Comparison of ENCODE assay signal across 9 cellular contexts in genomic region chr16:10939649-10940206, GRCh38. TPM values are rescaled to one million over a fixed set of nuclear protein-coding genes. Genes with fewer than 3 reads are reported as not detected.
DNase-seq lines count a peak whose midpoint lies in the region; ATAC-seq and TF ChIP-seq lines count a peak whose summit lies in the region.
"Had no signal": no experiment of that assay in that cellular context is flagged by ENCODE, and none has a peak within 500 bp of the region (broad histone marks: within the 10 kb centered on the region; RNA-seq: fewer than 3 reads in every experiment).

No MANE protein-coding gene starts in this region.

- ATAC-seq in SK-N-SH treated with all-trans-retinoic acid at 6 μM for 48 hours (no peak), GM18868 (IDR thresholded peaks at IDR 0.05; ENCODE audit: unreplicated experiment) (no peak)

- WGBS in SK-N-SH (ENCODE audit: low lambda C conversion rate) = 93% methylated on average over 7 of the region's 7 CpGs
- WGBS in smooth muscle cell (ENCODE audit: low lambda C conversion rate) = 96% methylated on average over 7 of the region's 7 CpGs

- H3K79me2 ChIP-seq in SK-N-SH (ENCODE audit: insufficient read depth) (peaks cover 73% of the 10 kb centered on the region), smooth muscle cell (ENCODE audit: low read depth) (peaks cover 61% of the 10 kb centered on the region)

- H3K27me3 ChIP-seq in SK-N-SH (ENCODE audit: insufficient read depth) (no peaks in the 10 kb centered on the region), smooth muscle cell (ENCODE audit: low read depth) (no peaks in the 10 kb centered on the region)

- H3K4me1 ChIP-seq in SK-N-SH (ENCODE audit: control insufficient read depth in 1 of 2, insufficient read depth in 2 of 2, low read depth in 1 of 2, low read length in 1 of 2) (peaks cover 15 to 67% of the 10 kb centered on the region in 2 experiments), smooth muscle cell (ENCODE audit: low read depth) (peaks cover 15% of the 10 kb centered on the region)

- H3K4me2 ChIP-seq in SK-N-SH (peak overlapping the region; percentile 99), smooth muscle cell (peak overlapping the region; percentile 89)

- no peaks in the 10 kb centered on the region for H3K9me2 ChIP-seq in SK-N-SH

- CTCF ChIA-PET in SK-N-SH (lab: Yijun Ruan, JAX) = interaction anchor here (1.4 kb wide), 1 partner anchor 11 kb away, joined by 4 read pairs; no protein-coding TSS in a partner anchor
- CTCF ChIA-PET in activated CD4-positive, alpha-beta memory T cell treated with anti-CD3 and anti-CD28 coated beads, Interleukin-2, amount 10 ng/mL, durations not matched to agents 7 days and 5 days (lab: Charles Lee) = interaction anchor here (0.9 to 1.9 kb wide), 2 partner anchors 21 to 61 kb away, joined by 4 to 5 read pairs; no protein-coding TSS in a partner anchor

- TF ChIP-seq RAD21 in SK-N-SH (IDR thresholded peaks at IDR 0.05; ENCODE audit: low read length) = no peak

- H3K27ac ChIP-seq in SK-N-SH (ENCODE audit: low read depth in 2 of 2, low read length in 1 of 2) (no peak overlapping the region), smooth muscle cell (ENCODE audit: low read depth) (no peak overlapping the region)
- H3K27ac ChIP-seq: 22Rv1 had no signal

- peaks cover 30% of the 10 kb centered on the region for H3K36me3 Mint-ChIP-seq in activated CD4-positive, alpha-beta memory T cell treated with anti-CD3 and anti-CD28 coated beads, Interleukin-2, amount 10 ng/mL, durations not matched to agents 7 days and 5 days (ENCODE audit: low read depth)

- H3K36me3 ChIP-seq in SK-N-SH (replicated peaks in 1 of 2; ENCODE audit: control insufficient read depth in 1 of 2, insufficient read depth in 2 of 2, low read length in 1 of 2) (peaks cover 3 to 22% of the 10 kb centered on the region in 2 experiments), smooth muscle cell (ENCODE audit: low read depth) (no peaks in the 10 kb centered on the region)

- H3K27me3 Mint-ChIP-seq in activated CD4-positive, alpha-beta memory T cell treated with anti-CD3 and anti-CD28 coated beads, Interleukin-2, amount 10 ng/mL, durations not matched to agents 7 days and 5 days = no peaks in the 10 kb centered on the region

- peak overlapping the region; percentile 42 for H3K27ac Mint-ChIP-seq in activated CD4-positive, alpha-beta memory T cell treated with anti-CD3 and anti-CD28 coated beads, Interleukin-2, amount 10 ng/mL, durations not matched to agents 7 days and 5 days

- H3K4me3 Mint-ChIP-seq in activated CD4-positive, alpha-beta memory T cell treated with anti-CD3 and anti-CD28 coated beads, Interleukin-2, amount 10 ng/mL, durations not matched to agents 7 days and 5 days = peak overlapping the region; percentile 86

- DNase-seq in SK-N-SH (no peak), foreskin fibroblast (no peak), smooth muscle cell (lab: John Stamatoyannopoulos, UW; ENCODE audit: unreplicated experiment) (no peak), GM03348 (ENCODE audit: low spot score) (no peak), head of caudate nucleus (no peak)
- DNase-seq in activated CD4-positive, alpha-beta memory T cell treated with anti-CD3 and anti-CD28 coated beads, Interleukin-2, amount 10 ng/mL, durations not matched to agents 7 days and 5 days = no peak

- H3K9ac ChIP-seq in SK-N-SH (no peak overlapping the region), smooth muscle cell (ENCODE audit: low read depth) (no peak overlapping the region)

- intact Hi-C loops in head of caudate nucleus (cut with DNase I) = loop anchor here (5.0 kb wide), 1 partner anchor 978 kb away; the partner anchor contains the start of gene GSPT1

- H2AFZ ChIP-seq in SK-N-SH (ENCODE audit: low read depth) = no peak overlapping the region
- no peak overlapping the region for H2AFZ ChIP-seq in smooth muscle cell (ENCODE audit: low read depth)

- peaks cover 83% of the 10 kb centered on the region for H3K4me1 Mint-ChIP-seq in activated CD4-positive, alpha-beta memory T cell treated with anti-CD3 and anti-CD28 coated beads, Interleukin-2, amount 10 ng/mL, durations not matched to agents 7 days and 5 days

- H3K4me3 ChIP-seq in SK-N-SH (ENCODE audit: low read depth in 2 of 2, low read length in 1 of 2) (peak overlapping the region; percentile 70 to 78; a peak in 3 of 4 replicates), foreskin fibroblast (ENCODE audit: low read depth in 1 of 2, low read length in 2 of 2) (peak overlapping the region; percentile 74 to 88), smooth muscle cell (peak overlapping the region; percentile 85)

- H3F3A ChIP-seq in SK-N-SH (replicated peaks; ENCODE audit: insufficient read depth) = no peaks in the 10 kb centered on the region
- peaks cover 8% of the 10 kb centered on the region for H3F3A ChIP-seq in smooth muscle cell (ENCODE audit: low read depth)

- no peak for TF ChIP-seq CTCF in SK-N-SH (IDR thresholded peaks at IDR 0.05)
- no peak for TF ChIP-seq CTCF in foreskin fibroblast (IDR thresholded peaks at IDR 0.05; ENCODE audit: low read depth, low read length)
- no peak for TF ChIP-seq CTCF in smooth muscle cell (IDR thresholded peaks at IDR 0.05; ENCODE audit: borderline replicate concordance, insufficient read depth, poor library complexity, severe bottlenecking)

- no peaks in the 10 kb centered on the region for H3K9me3 ChIP-seq in SK-N-SH
- no peaks in the 10 kb centered on the region for H3K9me3 ChIP-seq in smooth muscle cell (replicated peaks; ENCODE audit: low read depth)

- no peak for TF ChIP-seq EP300 in SK-N-SH (IDR thresholded peaks at IDR 0.05; ENCODE audit: borderline replicate concordance in 1 of 2, low read depth in 1 of 2, low read length in 1 of 2)

- H4K20me1 ChIP-seq in SK-N-SH (ENCODE audit: insufficient read depth) = peaks cover 63% of the 10 kb centered on the region
- peaks cover 68% of the 10 kb centered on the region for H4K20me1 ChIP-seq in smooth muscle cell (ENCODE audit: low read depth)

- POLR2A ChIA-PET in SK-N-SH (lab: Yijun Ruan, JAX) = no interaction called here
- POLR2A ChIA-PET in activated CD4-positive, alpha-beta memory T cell treated with anti-CD3 and anti-CD28 coated beads, Interleukin-2, amount 10 ng/mL, durations not matched to agents 7 days and 5 days (lab: Charles Lee) = interaction anchor here (0.9 to 3.3 kb wide), 7 partner anchors 7 to 196 kb away, joined by 3 to 16 read pairs (median 6); partner anchors contain the start of genes CIITA and NUBP1

- H3K9me3 Mint-ChIP-seq in activated CD4-positive, alpha-beta memory T cell treated with anti-CD3 and anti-CD28 coated beads, Interleukin-2, amount 10 ng/mL, durations not matched to agents 7 days and 5 days = no peaks in the 10 kb centered on the region

TF ChIP-seq in SK-N-SH, 30 proteins besides CTCF, POLR2A, EP300 and RAD21 (continues in another document):
- TF ChIP-seq ELF1 (IDR thresholded peaks at IDR 0.05) (no peak), GATA2 (CRISPR knock-in tag; IDR thresholded peaks at IDR 0.05) (no peak), EZH2phosphoT487 (IDR thresholded peaks at IDR 0.05; ENCODE audit: borderline replicate concordance, low read depth) (no peak), MXI1 (IDR thresholded peaks at IDR 0.05; ENCODE audit: low read depth, low read length) (no peak)
- TF ChIP-seq, protein P1, sequence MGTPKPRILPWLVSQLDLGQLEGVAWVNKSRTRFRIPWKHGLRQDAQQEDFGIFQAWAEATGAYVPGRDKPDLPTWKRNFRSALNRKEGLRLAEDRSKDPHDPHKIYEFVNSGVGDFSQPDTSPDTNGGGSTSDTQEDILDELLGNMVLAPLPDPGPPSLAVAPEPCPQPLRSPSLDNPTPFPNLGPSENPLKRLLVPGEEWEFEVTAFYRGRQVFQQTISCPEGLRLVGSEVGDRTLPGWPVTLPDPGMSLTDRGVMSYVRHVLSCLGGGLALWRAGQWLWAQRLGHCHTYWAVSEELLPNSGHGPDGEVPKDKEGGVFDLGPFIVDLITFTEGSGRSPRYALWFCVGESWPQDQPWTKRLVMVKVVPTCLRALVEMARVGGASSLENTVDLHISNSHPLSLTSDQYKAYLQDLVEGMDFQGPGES (IDR thresholded peaks at IDR 0.05; ENCODE audit: low read depth, low read length) = no peak
- TF ChIP-seq, protein P2, sequence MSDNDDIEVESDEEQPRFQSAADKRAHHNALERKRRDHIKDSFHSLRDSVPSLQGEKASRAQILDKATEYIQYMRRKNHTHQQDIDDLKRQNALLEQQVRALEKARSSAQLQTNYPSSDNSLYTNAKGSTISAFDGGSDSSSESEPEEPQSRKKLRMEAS (IDR thresholded peaks at IDR 0.05; ENCODE audit: low read depth) = no peak

TF ChIP-seq in SK-N-SH treated with all-trans-retinoic acid at 6 μM for 48 hours, 23 proteins besides CTCF, POLR2A, EP300 and RAD21 (continues in another document):
- TF ChIP-seq ZFP30 (CRISPR knock-in tag; IDR thresholded peaks at IDR 0.05) (no peak), ZFP3 (CRISPR knock-in tag; IDR thresholded peaks at IDR 0.05) (no peak), TOX (CRISPR knock-in tag; IDR thresholded peaks at IDR 0.05; ENCODE audit: borderline replicate concordance) (no peak), RARB (CRISPR knock-in tag; IDR thresholded peaks at IDR 0.05) (no peak)
- TF ChIP-seq, protein P3, sequence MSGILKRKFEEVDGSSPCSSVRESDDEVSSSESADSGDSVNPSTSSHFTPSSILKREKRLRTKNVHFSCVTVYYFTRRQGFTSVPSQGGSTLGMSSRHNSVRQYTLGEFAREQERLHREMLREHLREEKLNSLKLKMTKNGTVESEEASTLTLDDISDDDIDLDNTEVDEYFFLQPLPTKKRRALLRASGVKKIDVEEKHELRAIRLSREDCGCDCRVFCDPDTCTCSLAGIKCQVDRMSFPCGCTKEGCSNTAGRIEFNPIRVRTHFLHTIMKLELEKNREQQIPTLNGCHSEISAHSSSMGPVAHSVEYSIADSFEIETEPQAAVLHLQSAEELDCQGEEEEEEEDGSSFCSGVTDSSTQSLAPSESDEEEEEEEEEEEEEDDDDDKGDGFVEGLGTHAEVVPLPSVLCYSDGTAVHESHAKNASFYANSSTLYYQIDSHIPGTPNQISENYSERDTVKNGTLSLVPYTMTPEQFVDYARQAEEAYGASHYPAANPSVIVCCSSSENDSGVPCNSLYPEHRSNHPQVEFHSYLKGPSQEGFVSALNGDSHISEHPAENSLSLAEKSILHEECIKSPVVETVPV (CRISPR knock-in tag; IDR thresholded peaks at IDR 0.05) = no peak

RNA-seq across cellular contexts. Expression of gene DEXI, which starts 2.5 kb away (rescaled TPM):
- 48.2 and 55.5 TPM in 2 replicates for polyA plus RNA-seq in SK-N-SH (2012; rRNA removed)
- 37.8 and 49.5 TPM in 2 replicates for polyA plus RNA-seq in SK-N-SH (2012; cell fraction: cytosol; rRNA removed)
- 27.7 and 34.0 TPM in 2 replicates for polyA plus RNA-seq in SK-N-SH (2012; cell fraction: nucleus; rRNA removed)
- total RNA-seq in activated CD4-positive, alpha-beta memory T cell treated with anti-CD3 and anti-CD28 coated beads, Interleukin-2, amount 10 ng/mL, durations not matched to agents 7 days and 5 days = 10 to 100 TPM; 24.2 to 24.7 TPM
- total RNA-seq in smooth muscle cell = 29.9 and 71.8 TPM in 2 replicates
- 58.5 and 59.4 TPM in 2 replicates for polyA plus RNA-seq in smooth muscle cell

RNA-seq across cellular contexts. Expression of gene CLEC16A, which starts 4.6 kb away (rescaled TPM):
- polyA plus RNA-seq in SK-N-SH (2012; rRNA removed) (9.2 and 13.7 TPM in 2 replicates), smooth muscle cell (12.6 and 17.7 TPM in 2 replicates)
- polyA plus RNA-seq in SK-N-SH (2012; cell fraction: cytosol; rRNA removed) = 9.3 and 12.0 TPM in 2 replicates
- 22.7 and 22.9 TPM in 2 replicates for polyA plus RNA-seq in SK-N-SH (2012; cell fraction: nucleus; rRNA removed)
- total RNA-seq in activated CD4-positive, alpha-beta memory T cell treated with anti-CD3 and anti-CD28 coated beads, Interleukin-2, amount 10 ng/mL, durations not matched to agents 7 days and 5 days = 10 to 100 TPM; 30.3 to 32.4 TPM
- total RNA-seq in smooth muscle cell = 16.2 and 17.0 TPM in 2 replicates
